Comparison of ENCODE assay signal across 18 cellular contexts in the genomic region with DNA sequence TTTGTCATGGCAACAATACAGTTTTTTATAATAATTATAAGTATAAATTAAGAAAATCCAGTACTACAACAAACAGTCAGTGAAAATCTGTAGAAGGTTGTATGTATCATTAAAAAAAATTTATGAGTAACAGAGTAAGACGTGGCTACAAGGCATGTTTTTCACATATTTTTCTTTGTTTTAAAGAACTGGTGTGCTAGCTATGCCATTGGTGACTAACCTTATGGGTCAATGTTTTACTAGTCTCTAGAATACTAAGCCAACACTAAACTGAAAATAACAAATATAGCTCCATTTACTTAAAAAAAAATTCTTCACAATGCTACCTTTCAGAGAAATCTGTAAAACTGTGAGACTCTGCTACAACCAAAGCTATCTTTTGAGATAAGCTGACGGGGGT.
DNase-seq lines count a peak whose midpoint lies in the region; ATAC-seq, FAIRE-seq and TF ChIP-seq lines count a peak whose summit lies in the region.
"Had no signal": no experiment of that assay in that cellular context is flagged by ENCODE, and none has a peak within 500 bp of the region (broad histone marks: within the 10 kb centered on the region; RNA-seq: fewer than 3 reads in every experiment).

No MANE protein-coding gene starts in this region.

- no peak overlapping the region for H3K27ac Mint-ChIP-seq in effector memory CD8-positive, alpha-beta T cell
- H3K27ac Mint-ChIP-seq: CD4-positive, alpha-beta T cell; GM23338; IgD-negative memory B cell had no signal

- ATAC-seq in effector memory CD8-positive, alpha-beta T cell (replicated peaks): no peak
- ATAC-seq: GM23338 had no signal

- H3K36me3 Mint-ChIP-seq in effector memory CD8-positive, alpha-beta T cell (ENCODE audit: insufficient read depth): no peaks in the 10 kb centered on the region
- H3K36me3 Mint-ChIP-seq: IgD-negative memory B cell had no signal

- no peak for TF ChIP-seq CTCF in GM10266 (IDR thresholded peaks at IDR 0.05; ENCODE audit: control insufficient read depth, insufficient read depth, low read depth, missing control alignments)

- peak; percentile 49 for DNase-seq in RCC 7860 (ENCODE audit: low spot score)
- peak; percentile 29 for DNase-seq in glomerular visceral epithelial cell (ENCODE audit: extremely low spot score)
- DNase-seq in kidney tubule cell (ENCODE audit: low spot score): peak; percentile 76
- no peak for DNase-seq in GM10266 (ENCODE audit: extremely low spot score)
- DNase-seq in OCI-M2 (lab: John Stamatoyannopoulos, UW; ENCODE audit: unreplicated experiment): no peak
- no peak for DNase-seq in effector memory CD8-positive, alpha-beta T cell
- DNase-seq: AML-193; Caco-2; CD4-positive, alpha-beta T cell; HCEC 1CT had no signal

- no peaks in the 10 kb centered on the region for H3K4me1 Mint-ChIP-seq in effector memory CD8-positive, alpha-beta T cell (ENCODE audit: low read depth in 2 of 2)
- H3K4me1 Mint-ChIP-seq: IgD-negative memory B cell had no signal

- H3K27me3 Mint-ChIP-seq in effector memory CD8-positive, alpha-beta T cell: no peaks in the 10 kb centered on the region
- H3K27me3 Mint-ChIP-seq: CD4-positive, alpha-beta T cell; IgD-negative memory B cell had no signal

- FAIRE-seq in RCC 7860 (lab: Jason Lieb, UNC): peak; percentile 81
- FAIRE-seq: A204.1, D721Med, G401.6, GM12892, GM18507, H54 had no signal

- H3K9me3 Mint-ChIP-seq in effector memory CD8-positive, alpha-beta T cell: peaks cover 12 to 26% of the 10 kb centered on the region in 2 donors
- H3K9me3 Mint-ChIP-seq: CD4-positive, alpha-beta T cell; GM23338 had no signal

- no peak overlapping the region for H3K4me3 Mint-ChIP-seq in effector memory CD8-positive, alpha-beta T cell
- H3K4me3 Mint-ChIP-seq: CD4-positive, alpha-beta T cell; GM23338; IgD-negative memory B cell had no signal

Comparison
In these comparisons a context has a peak if more than half of its experiments do, and no peak if none do; other contexts are left out.
1. DNase-seq: peak in RCC 7860 (single experiment), glomerular visceral epithelial cell (single experiment) and kidney tubule cell (single experiment); none in GM10266 (single experiment), OCI-M2 (single experiment) and effector memory CD8-positive, alpha-beta T cell (0 of 3).